16 cellular contexts compared by ENCODE assay signal in genomic region chr5:125717209-125717608, GRCh38.
DNase-seq lines count a peak whose midpoint lies in the region; ATAC-seq and TF ChIP-seq lines count a peak whose summit lies in the region.
"Had no signal": no experiment of that assay in that cellular context is flagged by ENCODE, and none has a peak within 500 bp of the region (broad histone marks: within the 10 kb centered on the region; RNA-seq: fewer than 3 reads in every experiment).

No MANE protein-coding gene starts in this region.

- TF ChIP-seq CTCF in Calu3 (IDR thresholded peaks at IDR 0.05; ENCODE audit: unreplicated experiment) (no peak), PC-3 (conservative IDR thresholded peaks at IDR 0.05; ENCODE audit: low read depth, low read length) (no peak), fibroblast of mammary gland (conservative IDR thresholded peaks at IDR 0.05; ENCODE audit: control insufficient read depth, insufficient read depth, low read depth, low read length) (no peak), neural progenitor cell (IDR thresholded peaks at IDR 0.05) (no peak)

- H3K36me3 Mint-ChIP-seq in Calu3 (ENCODE audit: insufficient read depth, unreplicated experiment) = no peaks in the 10 kb centered on the region
- peaks cover 1% of the 10 kb centered on the region for H3K36me3 Mint-ChIP-seq in neural progenitor cell

- no peak overlapping the region for H3K4me2 ChIP-seq in PC-3 (ENCODE audit: low read length)
- no peak overlapping the region for H3K4me2 ChIP-seq in neural progenitor cell

- H2AFZ ChIP-seq in PC-3 (ENCODE audit: low read length) (no peak overlapping the region), neural progenitor cell (replicated peaks) (peak overlapping the region; percentile 5)

- H3K79me2 ChIP-seq in PC-3 (ENCODE audit: low read length) (no peaks in the 10 kb centered on the region), neural progenitor cell (ENCODE audit: low read depth) (no peaks in the 10 kb centered on the region)

- no peaks in the 10 kb centered on the region for H3K27me3 ChIP-seq in PC-3 (ENCODE audit: low read length)
- H3K27me3 ChIP-seq in neural progenitor cell = no peaks in the 10 kb centered on the region
- H3K27me3 ChIP-seq: stomach had no signal

- no peaks in the 10 kb centered on the region for H3K9me3 Mint-ChIP-seq in Calu3 (ENCODE audit: low read depth, unreplicated experiment)
- H3K9me3 Mint-ChIP-seq in neural progenitor cell = peaks cover 4% of the 10 kb centered on the region

- H3F3A ChIP-seq in PC-3 (ENCODE audit: low read length, unreplicated experiment) (no peaks in the 10 kb centered on the region), neural progenitor cell (ENCODE audit: low read depth) (peaks cover 20% of the 10 kb centered on the region)

- peak; percentile 82 for ATAC-seq in PC-3
- no peak for ATAC-seq in HG02642 (IDR thresholded peaks at IDR 0.05; ENCODE audit: poor library complexity, unreplicated experiment)
- ATAC-seq in GM18868 (IDR thresholded peaks at IDR 0.05; ENCODE audit: unreplicated experiment) = no peak

- CTCF ChIA-PET in Calu3 (lab: Charles Lee) (interaction anchor here (0.8 kb wide), 1 partner anchor 22 kb away, joined by 3 read pairs; no protein-coding TSS in a partner anchor), PC-3 (lab: Charles Lee) (no interaction called here)

- H4K20me1 ChIP-seq in PC-3 (ENCODE audit: low read length) = no peaks in the 10 kb centered on the region
- H4K20me1 ChIP-seq in neural progenitor cell (ENCODE audit: low read depth) = no peaks in the 10 kb centered on the region

- DNase-seq in Calu3 (peak; percentile 26), PC-3 (peak; percentile 41), fibroblast of mammary gland (ENCODE audit: low read depth) (peak; percentile 53), neural progenitor cell (ENCODE audit: low spot score) (no peak), MV-4-11 (lab: John Stamatoyannopoulos, UW) (no peak), NCI-H526 treated with DMSO at 0.1 percent for 48 hours (lab: John Stamatoyannopoulos, UW) (no peak)
- DNase-seq: amygdala; CD4-positive, alpha-beta T cell; effector memory CD4-positive, alpha-beta T cell; midbrain; NCI-H774; SIG-M5; stomach; WERI-Rb-1 had no signal

- H3K36me3 ChIP-seq in PC-3 (ENCODE audit: low read depth, low read length) = no peaks in the 10 kb centered on the region
- no peaks in the 10 kb centered on the region for H3K36me3 ChIP-seq in neural progenitor cell
- H3K36me3 ChIP-seq: stomach, WERI-Rb-1 had no signal

- H3K4me3 ChIP-seq in PC-3 (ENCODE audit: low read length) (no peak overlapping the region), fibroblast of mammary gland (ENCODE audit: control insufficient read depth, low read depth, low read length) (no peak overlapping the region), neural progenitor cell (no peak overlapping the region)
- H3K4me3 ChIP-seq: stomach had no signal

- H3K4me1 ChIP-seq in PC-3 (ENCODE audit: insufficient read depth, low read length) = no peaks in the 10 kb centered on the region; the same call in 1 of the 2 replicates
- H3K4me1 ChIP-seq in neural progenitor cell = peaks cover 76% of the 10 kb centered on the region

- H3K4me1 Mint-ChIP-seq in Calu3 (ENCODE audit: low read depth, unreplicated experiment) (peaks cover 25% of the 10 kb centered on the region), neural progenitor cell (peaks cover 85% of the 10 kb centered on the region)

- peak overlapping the region; percentile 38 for H3K27ac Mint-ChIP-seq in Calu3 (ENCODE audit: unreplicated experiment)
- H3K27ac Mint-ChIP-seq in neural progenitor cell = peak overlapping the region; percentile 78
- H3K27ac Mint-ChIP-seq: CD4-positive, alpha-beta T cell had no signal

- H3K9me2 ChIP-seq in PC-3 (replicated peaks; ENCODE audit: low read length) = no peaks in the 10 kb centered on the region

- no peak overlapping the region for H3K4me3 Mint-ChIP-seq in Calu3 (ENCODE audit: low read depth, unreplicated experiment)
- no peak overlapping the region for H3K4me3 Mint-ChIP-seq in neural progenitor cell
- H3K4me3 Mint-ChIP-seq: CD4-positive, alpha-beta T cell had no signal

- H3K9ac ChIP-seq in PC-3 (ENCODE audit: low read length) = no peak overlapping the region
- H3K9ac ChIP-seq in neural progenitor cell = no peak overlapping the region

- H3K27me3 Mint-ChIP-seq in Calu3 (ENCODE audit: unreplicated experiment) (no peaks in the 10 kb centered on the region), neural progenitor cell (ENCODE audit: insufficient read depth, low read depth) (no peaks in the 10 kb centered on the region)
- H3K27me3 Mint-ChIP-seq: CD4-positive, alpha-beta T cell had no signal

- BruUV-seq in Calu3 (replicated peaks; lab: Mats Ljungman, UMichigan) = no TSS peak
- BruUV-seq in PC-3 (replicated peaks; lab: Mats Ljungman, UMichigan) = no TSS peak

- H3K27ac ChIP-seq in PC-3 (ENCODE audit: low read length) (no peak overlapping the region), neural progenitor cell (no peak overlapping the region)
- H3K27ac ChIP-seq: stomach, WERI-Rb-1 had no signal

- intact Hi-C loops in Calu3 (cut with micrococcal nuclease; ENCODE audit: unreplicated experiment) (loop anchor here (2.0 kb wide), 1 partner anchor 16 kb away; no protein-coding TSS in a partner anchor), PC-3 (cut with micrococcal nuclease) (no loop called here)

- no peaks in the 10 kb centered on the region for H3K9me3 ChIP-seq in PC-3 (ENCODE audit: low read length)
- no peaks in the 10 kb centered on the region for H3K9me3 ChIP-seq in neural progenitor cell (ENCODE audit: low read depth)
- H3K9me3 ChIP-seq: stomach had no signal

- POLR2A ChIA-PET in PC-3 (lab: Charles Lee; ENCODE audit: unreplicated experiment) = no interaction called here

Comparison
In these comparisons a context has a peak if more than half of its experiments do, and no peak if none do; other contexts are left out.
1. DNase-seq: peak in Calu3 (single experiment), PC-3 (single experiment) and fibroblast of mammary gland (single experiment); none in neural progenitor cell (single experiment), MV-4-11 (single experiment) and NCI-H526 treated with DMSO at 0.1 percent for 48 hours (single experiment).